9 cellular contexts compared by ENCODE assay signal in genomic region chr9:108953983-108954574, GRCh38. TPM values are rescaled to one million over a fixed set of nuclear protein-coding genes. Genes with fewer than 3 reads are reported as not detected.
A peak's percentile ranks its signal among the peaks of the same experiment; 100 is the strongest.
DNase-seq lines count a peak whose midpoint lies in the region; ATAC-seq and TF ChIP-seq lines count a peak whose summit lies in the region.
"Had no signal": no experiment of that assay in that cellular context is flagged by ENCODE, and none has a peak within 500 bp of the region (broad histone marks: within the 10 kb centered on the region; RNA-seq: fewer than 3 reads in every experiment).

No MANE protein-coding gene starts in this region.

- POLR2A ChIA-PET in PC-9 (lab: Charles Lee; ENCODE audit: unreplicated experiment) = interaction anchor here (0.6 kb wide), 1 partner anchor 128 kb away, joined by 4 read pairs; no protein-coding TSS in a partner anchor
- POLR2A ChIA-PET in naive thymus-derived CD4-positive, alpha-beta T cell (lab: Charles Lee) = no interaction called here

- H3K79me2 ChIP-seq in PC-9 (ENCODE audit: low read depth) = no peaks in the 10 kb centered on the region

- H3K4me1 Mint-ChIP-seq in naive thymus-derived CD4-positive, alpha-beta T cell = no peaks in the 10 kb centered on the region

- no peaks in the 10 kb centered on the region for H3K36me3 Mint-ChIP-seq in naive thymus-derived CD4-positive, alpha-beta T cell

- no peak overlapping the region for H3K27ac ChIP-seq in PC-9
- H3K27ac ChIP-seq in naive thymus-derived CD4-positive, alpha-beta T cell (ENCODE audit: low read depth, low read length) = no peak overlapping the region

- TF ChIP-seq CTCF in PC-9 (conservative IDR thresholded peaks at IDR 0.05) (peak; percentile 76), epithelial cell of esophagus (IDR thresholded peaks at IDR 0.05; ENCODE audit: insufficient read depth, low read depth, low read length, missing control alignments) (peak; percentile 57)

- no peak overlapping the region for H2AFZ ChIP-seq in PC-9

- peaks cover 16% of the 10 kb centered on the region for H3F3A ChIP-seq in PC-9 (ENCODE audit: insufficient read depth, low read depth)

- H3K9me3 Mint-ChIP-seq in naive thymus-derived CD4-positive, alpha-beta T cell = no peaks in the 10 kb centered on the region

- H4K20me1 ChIP-seq in PC-9 (ENCODE audit: insufficient read depth) = no peaks in the 10 kb centered on the region

- peaks cover 0 to 3% (median 0%) of the 10 kb centered on the region in 5 donors for H3K27me3 Mint-ChIP-seq in naive thymus-derived CD4-positive, alpha-beta T cell

- H3K9me2 ChIP-seq in PC-9 (ENCODE audit: insufficient read depth) = no peaks in the 10 kb centered on the region

- CTCF ChIA-PET in PC-9 (lab: Charles Lee) = interaction anchor here (0.6 to 1.1 kb wide), 3 partner anchors 298 to 667 kb away, joined by 3 to 4 read pairs (median 4); no protein-coding TSS in a partner anchor
- CTCF ChIA-PET in naive thymus-derived CD4-positive, alpha-beta T cell (lab: Charles Lee) = interaction anchor here (0.6 to 1.0 kb wide), 7 partner anchors 11 to 106 kb away, joined by 3 to 4 read pairs (median 3); no protein-coding TSS in a partner anchor

- H3K4me3 ChIP-seq in PC-9 = no peak overlapping the region
- no peak overlapping the region for H3K4me3 ChIP-seq in epithelial cell of esophagus (ENCODE audit: low read length)
- no peak overlapping the region for H3K4me3 ChIP-seq in naive thymus-derived CD4-positive, alpha-beta T cell (ENCODE audit: low read length)
- H3K4me3 ChIP-seq: mucosa of descending colon had no signal

- H3K27ac Mint-ChIP-seq in naive thymus-derived CD4-positive, alpha-beta T cell = no peak overlapping the region

- no peak overlapping the region for H3K4me3 Mint-ChIP-seq in naive thymus-derived CD4-positive, alpha-beta T cell

- peak; percentile 32 for DNase-seq in DMS153 (lab: John Stamatoyannopoulos, UW)
- no peak for DNase-seq in PC-9
- DNase-seq in epithelial cell of esophagus (ENCODE audit: low read depth) = peak; percentile 63
- peak in 4 of 9 donors; percentile 7 to 35 (median 29) for DNase-seq in naive thymus-derived CD4-positive, alpha-beta T cell
- DNase-seq in GF-D8 (lab: John Stamatoyannopoulos, UW) = no peak
- DNase-seq in stimulated activated CD4-positive, alpha-beta T cell treated with anti-CD3 and anti-CD28 coated beads, Interleukin-4, amount 100 ng/mL, for 1 hour = no peak

- H3K36me3 ChIP-seq in PC-9 (ENCODE audit: low read depth) = peaks cover 13% of the 10 kb centered on the region
- no peaks in the 10 kb centered on the region for H3K36me3 ChIP-seq in naive thymus-derived CD4-positive, alpha-beta T cell (ENCODE audit: control insufficient read depth in 2 of 3, insufficient read depth in 3 of 3, low read length in 3 of 3)

- H3K4me2 ChIP-seq in PC-9 = no peak overlapping the region

- no TSS peak for BruUV-seq in PC-9 (replicated peaks; lab: Mats Ljungman, UMichigan)

- H3K9me3 ChIP-seq in PC-9 (ENCODE audit: insufficient read depth, low read depth) = no peaks in the 10 kb centered on the region
- H3K9me3 ChIP-seq in naive thymus-derived CD4-positive, alpha-beta T cell (ENCODE audit: control insufficient read depth in 2 of 3, low read length in 3 of 3) = no peaks in the 10 kb centered on the region
- H3K9me3 ChIP-seq: mucosa of descending colon had no signal

- no peaks in the 10 kb centered on the region for H3K4me1 ChIP-seq in PC-9 (replicated peaks; ENCODE audit: insufficient read depth)
- no peaks in the 10 kb centered on the region for H3K4me1 ChIP-seq in naive thymus-derived CD4-positive, alpha-beta T cell (ENCODE audit: control insufficient read depth in 2 of 2, insufficient read depth in 2 of 2, low read length in 2 of 2)

- H3K27me3 ChIP-seq in PC-9 (ENCODE audit: insufficient read depth, low read depth) = no peaks in the 10 kb centered on the region
- no peaks in the 10 kb centered on the region for H3K27me3 ChIP-seq in naive thymus-derived CD4-positive, alpha-beta T cell (ENCODE audit: control insufficient read depth in 2 of 2, insufficient read depth in 2 of 2, low read length in 2 of 2)

- intact Hi-C loops in PC-9 (cut with micrococcal nuclease; ENCODE audit: unreplicated experiment) = no loop called here
- intact Hi-C loops in naive thymus-derived CD4-positive, alpha-beta T cell (cut with micrococcal nuclease) = loop anchor here (1.0 to 5.0 kb wide), 5 partner anchors 52 to 1487 kb away; no protein-coding TSS in a partner anchor

- ATAC-seq in HG03095 (IDR thresholded peaks at IDR 0.05; ENCODE audit: unreplicated experiment) (peak; percentile 52), esophagus mucosa (no peak)
- ATAC-seq in naive thymus-derived CD4-positive, alpha-beta T cell = peak; percentile 46
- ATAC-seq: mucosa of descending colon had no signal

RNA-seq across cellular contexts. Expression of gene ABITRAM, which starts 19.9 kb away (rescaled TPM):
- total RNA-seq in PC-9 (2021) (21.6 and 23.6 TPM in 2 replicates), esophagus mucosa (15.0 TPM)
- total RNA-seq in naive thymus-derived CD4-positive, alpha-beta T cell = 10 to 100 TPM; 10.1 to 14.4 (median 11.2) TPM
- 10 to 100 TPM; 15.6 to 20.3 TPM for polyA plus RNA-seq in naive thymus-derived CD4-positive, alpha-beta T cell

RNA-seq across cellular contexts. Expression of gene ELP1, which starts 20.2 kb away (rescaled TPM):
- total RNA-seq in PC-9 (2021) = 29.6 and 35.1 TPM in 2 replicates
- total RNA-seq in naive thymus-derived CD4-positive, alpha-beta T cell = 10 to 100 TPM; 21.7 to 41.4 (median 26.5) TPM
- polyA plus RNA-seq in naive thymus-derived CD4-positive, alpha-beta T cell = 10 to 100 TPM; 13.7 to 21.4 TPM
- total RNA-seq in esophagus mucosa = 14.1 TPM

RNA-seq across cellular contexts. Expression of gene CTNNAL1, which starts 59.2 kb away (rescaled TPM):
- 57.7 and 71.3 TPM in 2 replicates for total RNA-seq in PC-9 (2021)
- total RNA-seq in naive thymus-derived CD4-positive, alpha-beta T cell = 1 to 10 TPM; 1.1 to 9.9 (median 2.5) TPM
- under 1 TPM; 0.77 to 0.91 TPM for polyA plus RNA-seq in naive thymus-derived CD4-positive, alpha-beta T cell
- total RNA-seq in esophagus mucosa = 8.8 TPM

Comparison
In these comparisons a context has a peak if more than half of its experiments do, and no peak if none do; other contexts are left out.
1. DNase-seq: peak in DMS153 (single experiment) and epithelial cell of esophagus (single experiment); none in PC-9 (0 of 2), GF-D8 (single experiment) and stimulated activated CD4-positive, alpha-beta T cell treated with anti-CD3 and anti-CD28 coated beads, Interleukin-4, amount 100 ng/mL, for 1 hour (single experiment).